Comparison of ENCODE assay signal across 11 cellular contexts in the genomic region with DNA sequence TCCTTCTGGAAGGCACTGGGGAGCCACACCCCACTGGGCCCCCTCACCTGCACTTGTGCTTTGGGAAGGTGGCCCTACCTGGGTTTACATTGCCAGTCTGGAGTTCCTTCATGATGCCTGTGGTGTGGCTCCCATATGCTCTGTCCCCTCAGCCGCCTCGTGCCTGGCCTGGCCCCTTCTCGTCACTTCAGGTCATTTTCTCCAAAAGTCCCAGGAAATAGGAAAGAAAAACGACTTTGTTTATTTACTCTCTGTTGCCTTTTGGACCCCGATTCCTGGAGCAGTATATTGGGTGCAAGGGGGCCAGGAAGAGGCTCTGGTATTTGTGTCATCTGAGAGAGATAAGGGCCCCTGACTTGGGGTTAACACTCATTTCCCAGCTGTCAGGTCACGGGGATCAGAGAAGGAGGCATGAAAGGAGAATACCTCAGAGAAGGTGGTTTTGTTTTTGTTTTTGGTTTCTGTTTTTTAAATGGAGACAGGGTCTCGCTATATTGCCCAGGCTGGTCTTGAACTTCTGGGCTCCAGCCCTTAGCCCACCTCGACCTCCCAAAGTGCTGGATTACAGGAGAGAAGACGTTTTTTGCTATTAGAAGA. TPM values are rescaled to one million over a fixed set of nuclear protein-coding genes. Genes with fewer than 3 reads are reported as not detected.
DNase-seq lines count a peak whose midpoint lies in the region; ATAC-seq and TF ChIP-seq lines count a peak whose summit lies in the region.
"Had no signal": no experiment of that assay in that cellular context is flagged by ENCODE, and none has a peak within 500 bp of the region (broad histone marks: within the 10 kb centered on the region; RNA-seq: fewer than 3 reads in every experiment).

No MANE protein-coding gene starts in this region.

- peaks cover 68 to 96% (median 86%) of the 10 kb centered on the region in 4 donors for H3K4me1 ChIP-seq in esophagus muscularis mucosa
- peaks cover 45% of the 10 kb centered on the region for H3K4me1 ChIP-seq in smooth muscle cell (ENCODE audit: low read depth)

- no peak for ATAC-seq in GM21619 (IDR thresholded peaks at IDR 0.05; ENCODE audit: unreplicated experiment)
- no peak for ATAC-seq in HG03457 (IDR thresholded peaks at IDR 0.05; ENCODE audit: unreplicated experiment)

- H3K36me3 ChIP-seq in esophagus muscularis mucosa, result peaks cover 0 to 41% (median 22%) of the 10 kb centered on the region in 4 donors
- H3K36me3 ChIP-seq in smooth muscle cell (ENCODE audit: low read depth), result no peaks in the 10 kb centered on the region

- 81% methylated on average over 9 of the region's 9 CpGs for WGBS in esophagus muscularis mucosa
- WGBS in smooth muscle cell (ENCODE audit: low lambda C conversion rate), result 58% methylated on average over 9 of the region's 9 CpGs

- DNase-seq in GM13977 (ENCODE audit: low spot score), result peak; percentile 65
- DNase-seq in T-helper 9 cell, result peak; percentile 30
- no peak for DNase-seq in esophagus muscularis mucosa (ENCODE audit: extremely low spot score)
- no peak for DNase-seq in smooth muscle cell (lab: John Stamatoyannopoulos, UW; ENCODE audit: unreplicated experiment)
- DNase-seq in DMS153 treated with DMSO at 0.1 percent for 48 hours (lab: John Stamatoyannopoulos, UW; ENCODE audit: unreplicated experiment), result no peak
- DNase-seq in DMS153 (lab: John Stamatoyannopoulos, UW), result no peak
- DNase-seq: EL, NCI-H1694 treated with DMSO at 0.1 percent for 48 hours, SHP77 had no signal

- H3K27ac ChIP-seq in esophagus muscularis mucosa (replicated peaks in 1 of 4) (peak overlapping the region; percentile 95 to 99 (median 98)), smooth muscle cell (ENCODE audit: low read depth) (peak overlapping the region; percentile 91)

- H3F3A ChIP-seq in smooth muscle cell (ENCODE audit: low read depth), result peaks cover 53% of the 10 kb centered on the region

- H3K4me2 ChIP-seq in smooth muscle cell, result peak overlapping the region; percentile 25

- H2AFZ ChIP-seq in smooth muscle cell (ENCODE audit: low read depth), result no peak overlapping the region

- TF ChIP-seq EP300 in esophagus muscularis mucosa (IDR thresholded peaks at IDR 0.05), result no peak

- H3K79me2 ChIP-seq in smooth muscle cell (ENCODE audit: low read depth), result peaks cover 33% of the 10 kb centered on the region

- H4K20me1 ChIP-seq in smooth muscle cell (ENCODE audit: low read depth), result peaks cover 48% of the 10 kb centered on the region

- in situ Hi-C loops in GM13977 (cut with MboI; ENCODE audit: low pct_unique_long_range_greater_than_20kb, low sequenced_read_pairs, unreplicated experiment), result no loop called here

- no peak overlapping the region for H3K4me3 ChIP-seq in esophagus muscularis mucosa
- no peak overlapping the region for H3K4me3 ChIP-seq in smooth muscle cell

- peak overlapping the region; percentile 45 for H3K9ac ChIP-seq in smooth muscle cell (ENCODE audit: low read depth)

- no peak for TF ChIP-seq POLR2A in esophagus muscularis mucosa (IDR thresholded peaks at IDR 0.05; ENCODE audit: low read depth)

- H3K27me3 ChIP-seq in esophagus muscularis mucosa (no peaks in the 10 kb centered on the region), smooth muscle cell (ENCODE audit: low read depth) (no peaks in the 10 kb centered on the region)

- TF ChIP-seq CTCF in GM13977 (IDR thresholded peaks at IDR 0.05; ENCODE audit: extremely low read depth, insufficient read depth, missing control alignments), result no peak
- TF ChIP-seq CTCF in esophagus muscularis mucosa (IDR thresholded peaks at IDR 0.05), result no peak
- TF ChIP-seq CTCF in smooth muscle cell (IDR thresholded peaks at IDR 0.05; ENCODE audit: borderline replicate concordance, insufficient read depth, poor library complexity, severe bottlenecking), result no peak

- intact Hi-C loops in esophagus muscularis mucosa (cut with DNase I), result loop anchor here (5.0 kb wide), 1 partner anchor 183 kb away; no protein-coding TSS in a partner anchor

- H3K9me3 ChIP-seq in esophagus muscularis mucosa (no peaks in the 10 kb centered on the region), smooth muscle cell (replicated peaks; ENCODE audit: low read depth) (no peaks in the 10 kb centered on the region)

RNA-seq across cellular contexts. Expression of a gene that starts 4.7 kb away (rescaled TPM):
- total RNA-seq in esophagus muscularis mucosa (1,000 to 10,000 TPM in 1 of 4 donors, 10 to 100 TPM in 3; 12.5 to 1,139 (median 39.3) TPM), smooth muscle cell (116 and 172 TPM in 2 replicates)
- 201 and 310 TPM in 2 replicates for polyA plus RNA-seq in smooth muscle cell

RNA-seq across cellular contexts. Expression of a gene that starts 23.3 kb away (rescaled TPM):
- total RNA-seq in esophagus muscularis mucosa, result 10 to 100 TPM; 30.7 to 45.9 (median 35.6) TPM
- 29.5 and 29.9 TPM in 2 replicates for total RNA-seq in smooth muscle cell
- polyA plus RNA-seq in smooth muscle cell, result 22.6 and 37.8 TPM in 2 replicates

Comparison
In these comparisons a context has a peak if more than half of its experiments do, and no peak if none do; other contexts are left out.
1. DNase-seq: peak in GM13977 (single experiment) and T-helper 9 cell (single experiment); none in esophagus muscularis mucosa (single experiment), smooth muscle cell (single experiment), DMS153 treated with DMSO at 0.1 percent for 48 hours (single experiment) and DMS153 (single experiment).